In genomic region chr20:47334022-47334551, GRCh38 we compare ENCODE assay signal across 8 cellular contexts. TPM values are rescaled to one million over a fixed set of nuclear protein-coding genes. Genes with fewer than 3 reads are reported as not detected.
DNase-seq lines count a peak whose midpoint lies in the region; ATAC-seq and TF ChIP-seq lines count a peak whose summit lies in the region.

No MANE protein-coding gene starts in this region.

- H4K20me1 ChIP-seq in IMR-90 (ENCODE audit: insufficient read depth, low read length), result no peaks in the 10 kb centered on the region

- peak overlapping the region; percentile 65; the same call in 1 of the 2 replicates for H2BK20ac ChIP-seq in IMR-90 (ENCODE audit: low read depth, low read length)

- H3K27ac ChIP-seq in IMR-90 (ENCODE audit: insufficient read depth, low read length), result peak overlapping the region; percentile 9; the same call in 1 of the 2 replicates

- peak overlapping the region; percentile 4; the same call in 1 of the 2 replicates for H3K18ac ChIP-seq in IMR-90 (ENCODE audit: low read depth, low read length)

- peaks cover 44 to 81% of the 10 kb centered on the region in 2 experiments for H3K79me1 ChIP-seq in IMR-90 (ENCODE audit: low read depth in 1 of 2, low read length in 2 of 2)

- peak overlapping the region; percentile 4; the same call in 1 of the 2 replicates for H3K4me3 ChIP-seq in IMR-90 (ENCODE audit: insufficient read depth, low read depth, low read length)

- peak overlapping the region; percentile 69 for H2BK120ac ChIP-seq in IMR-90 (ENCODE audit: low read depth, low read length)

- TF ChIP-seq POLR2A in IMR-90 (IDR thresholded peaks at IDR 0.05; ENCODE audit: low read depth, low read length), result 0 out of 2 replicates have a peak, but pooled peaks have one; percentile 17

- H2AK9ac ChIP-seq in IMR-90 (replicated peaks; ENCODE audit: low read depth, low read length, poor library complexity), result no peak overlapping the region

- H3K9me1 ChIP-seq in IMR-90 (ENCODE audit: insufficient read depth, low read length), result peaks cover 23% of the 10 kb centered on the region

- in situ Hi-C loops in IMR-90 (cut with MboI; ENCODE audit: low sequenced_read_pairs), result no loop called here
- in situ Hi-C loops in T47D (cut with HindIII; ENCODE audit: low pct_unique_long_range_greater_than_20kb, low sequenced_read_pairs), result no loop called here

- H2BK5ac ChIP-seq in IMR-90 (ENCODE audit: low read depth, low read length, poor library complexity, severe bottlenecking), result peak overlapping the region; percentile 95

- no TSS peak for BruUV-seq in IMR-90 (replicated peaks; lab: Mats Ljungman, UMichigan)

- whole genome bisulfite sequencing in IMR-90 (ENCODE audit: extremely low coverage in 2 of 2, insufficient read length in 1 of 2), 2 experiments, result no CpG with 5 or more reads among the region's 6 CpGs

- no peak for TF ChIP-seq CTCF in IMR-90 (conservative IDR thresholded peaks at IDR 0.05; ENCODE audit: low read depth, low read length)
- peak; percentile 78 for TF ChIP-seq CTCF in subcutaneous adipose tissue (IDR thresholded peaks at IDR 0.05; ENCODE audit: low read depth)

- no peaks in the 10 kb centered on the region for H3K9me3 ChIP-seq in IMR-90 (ENCODE audit: control insufficient read depth, insufficient read depth, low read length)

- no peaks in the 10 kb centered on the region for H3K27me3 ChIP-seq in IMR-90 (ENCODE audit: control insufficient read depth, insufficient read depth, low read length)

- H2AK5ac ChIP-seq in IMR-90 (ENCODE audit: low read depth, low read length), result peak overlapping the region; percentile 59; the same call in 1 of the 2 replicates

- H4K91ac ChIP-seq in IMR-90 (ENCODE audit: insufficient read depth, low read depth, low read length), result peak overlapping the region; percentile 67

- H2BK15ac ChIP-seq in IMR-90 (ENCODE audit: low read depth, low read length), result no peak overlapping the region

- dilution Hi-C loops in IMR-90 (cut with HindIII; ENCODE audit: low sequenced_read_pairs, unreplicated experiment), result no loop called here

- POLR2A ChIA-PET in IMR-90 (lab: Charles Lee; ENCODE audit: unreplicated experiment), result interaction anchor here (0.5 kb wide), 1 partner anchor 10 kb away, joined by 9 read pairs; no protein-coding TSS in a partner anchor

- H2AFZ ChIP-seq in IMR-90 (replicated peaks; ENCODE audit: low read length, poor library complexity), result no peak overlapping the region

- peak overlapping the region; percentile 87 for H3K4ac ChIP-seq in IMR-90 (ENCODE audit: low read depth, low read length)

- H4K5ac ChIP-seq in IMR-90 (ENCODE audit: low read depth, low read length), result peak overlapping the region; percentile 1; the same call in 1 of the 2 replicates

- peak overlapping the region; percentile 8 to 63; a peak in 2 of 4 replicates for H4K8ac ChIP-seq in IMR-90 (ENCODE audit: low read depth in 2 of 2, low read length in 2 of 2)

- no peak overlapping the region for H3K23ac ChIP-seq in IMR-90 (ENCODE audit: low read depth, low read length)

- peak; percentile 13; the same call in 1 of the 2 replicates for TF ChIP-seq RAD21 in IMR-90 (IDR thresholded peaks at IDR 0.05; ENCODE audit: low read length)

- ATAC-seq in IMR-90 (ENCODE audit: low read depth) (peak; percentile 85), left colon (peak; percentile 75)

- H3K4me1 ChIP-seq in IMR-90 (ENCODE audit: control insufficient read depth, insufficient read depth, low read length), result peaks cover 19% of the 10 kb centered on the region

- peak; percentile 59 for DNase-seq in AG08396 (ENCODE audit: low spot score)
- peak; percentile 96 for DNase-seq in IMR-90
- peak; percentile 49 to 54 for DNase-seq in T47D (ENCODE audit: low read depth in 1 of 2, low spot score in 1 of 2)
- peak in 1 of 2 donors; percentile 70 for DNase-seq in left colon
- DNase-seq in HuH-7.5 (ENCODE audit: low spot score), result no peak
- no peak for DNase-seq in NCI-H2196 (lab: John Stamatoyannopoulos, UW; ENCODE audit: unreplicated experiment)
- no peak for DNase-seq in stimulated activated naive CD4-positive, alpha-beta T cell (lab: John Stamatoyannopoulos, UW)

- H3K56ac ChIP-seq in IMR-90 (ENCODE audit: extremely low read depth, insufficient read depth, low read length), result peak overlapping the region; percentile 5

- H3K9ac ChIP-seq in IMR-90 (ENCODE audit: low read depth, low read length), result no peak overlapping the region

- intact Hi-C loops in IMR-90 (cut with micrococcal nuclease), result loop anchor here (1.0 kb wide), 1 partner anchor 19 kb away; no protein-coding TSS in a partner anchor
- intact Hi-C loops in left colon (cut with DNase I, micrococcal nuclease), result no loop called here

- CTCF ChIA-PET in IMR-90 (lab: Yijun Ruan, JAX), result no interaction called here

- peak overlapping the region; percentile 53 for H3K4me2 ChIP-seq in IMR-90 (ENCODE audit: low read depth, low read length)

- peaks cover 14% of the 10 kb centered on the region for H3K36me3 ChIP-seq in IMR-90 (ENCODE audit: control insufficient read depth, insufficient read depth, low read length)

- H3K14ac ChIP-seq in IMR-90 (replicated peaks; ENCODE audit: low read depth, low read length), result peak overlapping the region; percentile 24; the same call in 1 of the 2 replicates

TF ChIP-seq in IMR-90, 13 proteins besides CTCF, POLR2A, EP300 and RAD21:
- TF ChIP-seq RCOR1 (IDR thresholded peaks at IDR 0.05; ENCODE audit: insufficient replicate concordance, low read length) (no peak), FOS (IDR thresholded peaks at IDR 0.05; ENCODE audit: low read depth, low read length) (peak; percentile 71), RFX5 (IDR thresholded peaks at IDR 0.05; ENCODE audit: low read depth, low read length) (no peak), BHLHE40 (IDR thresholded peaks at IDR 0.05; ENCODE audit: low read depth, low read length) (peak; percentile 81), ELK1 (IDR thresholded peaks at IDR 0.05; ENCODE audit: borderline replicate concordance, low read depth, low read length) (no peak), MAFK (IDR thresholded peaks at IDR 0.05; ENCODE audit: low read depth, low read length) (peak; percentile 65), USF2 (IDR thresholded peaks at IDR 0.05; ENCODE audit: low read depth, low read length) (peak; percentile 81)

RNA-seq across cellular contexts. Expression of gene ZMYND8, which starts 22.4 kb away (rescaled TPM):
- total RNA-seq in IMR-90 (2012; rRNA removed) (23.6 and 24.0 TPM in 2 replicates), left colon (10 to 100 TPM; 42.8 to 48.4 TPM), subcutaneous adipose tissue (10 to 100 TPM; 33.3 to 46.7 (median 39.2) TPM)
- polyA plus RNA-seq in IMR-90 (2012; rRNA removed), result 28.2 and 28.3 TPM in 2 replicates
- 12.6 and 14.1 TPM in 2 replicates for polyA plus RNA-seq in IMR-90 (2012; cell fraction: cytosol; rRNA removed)
- polyA plus RNA-seq in IMR-90 (2012; cell fraction: nucleus; rRNA removed; ENCODE audit: low replicate concordance), result 43.6 and 72.5 TPM in 2 replicates

Comparison
In these comparisons a context has a peak if more than half of its experiments do, and no peak if none do; other contexts are left out.
1. DNase-seq: peak in AG08396 (single experiment), IMR-90 (single experiment) and T47D (2 of 2); none in HuH-7.5 (single experiment), NCI-H2196 (single experiment) and stimulated activated naive CD4-positive, alpha-beta T cell (0 of 6).